7 cellular contexts compared by ENCODE assay signal in the genomic region with DNA sequence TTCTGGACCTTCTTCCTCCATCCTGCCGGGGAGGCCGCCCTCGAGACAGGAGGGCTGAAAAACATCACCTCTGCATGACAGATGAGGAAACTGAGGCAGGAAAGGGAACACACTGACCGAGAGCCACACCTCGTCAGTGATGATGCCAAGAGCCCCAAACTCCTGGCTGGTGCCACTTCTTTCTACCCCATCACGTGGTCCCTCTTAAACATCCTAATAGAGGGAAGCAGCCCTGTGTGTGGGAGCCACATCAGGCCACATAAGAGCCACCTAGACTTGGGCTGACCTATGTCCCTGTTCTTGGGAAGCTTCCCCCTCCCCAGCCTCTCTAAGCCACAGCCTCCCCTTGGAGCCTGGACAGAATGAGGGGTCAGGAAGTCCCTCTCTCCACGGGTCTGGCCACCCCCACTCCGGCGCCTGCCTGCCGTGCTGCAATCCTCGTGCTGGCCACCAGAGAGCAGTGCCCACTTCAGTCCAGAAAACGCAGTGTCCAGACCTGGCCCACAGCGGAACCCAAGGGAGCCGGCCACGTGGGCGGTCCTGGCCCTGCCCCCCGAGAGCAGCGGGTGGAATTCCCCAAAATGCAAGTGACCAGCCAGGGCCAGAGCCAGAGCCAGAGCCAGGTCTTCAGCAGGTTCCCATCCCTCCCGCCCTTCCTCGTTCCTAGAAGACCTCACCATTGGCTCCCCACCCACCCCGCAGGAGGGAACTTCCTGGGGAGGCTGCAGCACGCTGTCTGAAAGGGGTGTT. TPM values are rescaled to one million over a fixed set of nuclear protein-coding genes. Genes with fewer than 3 reads are reported as not detected.
DNase-seq lines count a peak whose midpoint lies in the region; ATAC-seq, FAIRE-seq and TF ChIP-seq lines count a peak whose summit lies in the region.

No MANE protein-coding gene starts in this region.

- DNase-seq in G401 (ENCODE audit: low spot score), result peak; percentile 72
- DNase-seq in H54 (ENCODE audit: insufficient read length, low spot score), result peak; percentile 98
- DNase-seq in NCI-H748 treated with DMSO at 0.1 percent for 48 hours (lab: John Stamatoyannopoulos, UW), result peak; percentile 18
- peak; percentile 61 for DNase-seq in activated CD8-positive, alpha-beta memory T cell treated with anti-CD3 and anti-CD28 coated beads, Interleukin-2, amount 10 ng/mL, durations not matched to agents 7 days and 5 days
- peak; percentile 49 for DNase-seq in epithelial cell of esophagus (ENCODE audit: low read depth)
- peak; percentile 67 for DNase-seq in mucosa of gallbladder (ENCODE audit: low spot score)
- DNase-seq in stimulated activated CD8-positive, alpha-beta memory T cell treated with anti-CD3 and anti-CD28 coated beads, Interleukin-7, amount 100 ng/mL, for 24 hours (ENCODE audit: low read depth), result peak; percentile 37

- no peak for TF ChIP-seq POLR2A in H54 (IDR thresholded peaks at IDR 0.05; ENCODE audit: low read depth, low read length)

- no peak overlapping the region for H3K4me3 ChIP-seq in epithelial cell of esophagus (ENCODE audit: low read length)

- no peaks in the 10 kb centered on the region for H3K36me3 Mint-ChIP-seq in activated CD8-positive, alpha-beta memory T cell treated with anti-CD3 and anti-CD28 coated beads, Interleukin-2, amount 10 ng/mL, durations not matched to agents 7 days and 5 days

- no peak for FAIRE-seq in H54 (lab: Jason Lieb, UNC)

- peaks cover 3% of the 10 kb centered on the region for H3K4me1 Mint-ChIP-seq in activated CD8-positive, alpha-beta memory T cell treated with anti-CD3 and anti-CD28 coated beads, Interleukin-2, amount 10 ng/mL, durations not matched to agents 7 days and 5 days

- H3K4me3 Mint-ChIP-seq in activated CD8-positive, alpha-beta memory T cell treated with anti-CD3 and anti-CD28 coated beads, Interleukin-2, amount 10 ng/mL, durations not matched to agents 7 days and 5 days, result no peak overlapping the region

- in situ Hi-C loops in G401 (cut with HindIII; ENCODE audit: low sequenced_read_pairs), result loop anchor here (25.0 kb wide), 1 partner anchor 219 kb away; no protein-coding TSS in a partner anchor

- CTCF ChIA-PET in activated CD8-positive, alpha-beta memory T cell treated with anti-CD3 and anti-CD28 coated beads, Interleukin-2, amount 10 ng/mL, durations not matched to agents 7 days and 5 days (lab: Charles Lee), result interaction anchor here (0.9 to 7.7 kb wide), 5 partner anchors 10 to 201 kb away, joined by 3 to 62 read pairs (median 3); no protein-coding TSS in a partner anchor

- peak; percentile 80 for TF ChIP-seq CTCF in epithelial cell of esophagus (IDR thresholded peaks at IDR 0.05; ENCODE audit: insufficient read depth, low read depth, low read length, missing control alignments)

- ATAC-seq in activated CD8-positive, alpha-beta memory T cell treated with anti-CD3 and anti-CD28 coated beads, Interleukin-2, amount 10 ng/mL, durations not matched to agents 7 days and 5 days, result peak; percentile 74

- no peaks in the 10 kb centered on the region for H3K9me3 Mint-ChIP-seq in activated CD8-positive, alpha-beta memory T cell treated with anti-CD3 and anti-CD28 coated beads, Interleukin-2, amount 10 ng/mL, durations not matched to agents 7 days and 5 days (ENCODE audit: low read depth)

- H3K27me3 Mint-ChIP-seq in activated CD8-positive, alpha-beta memory T cell treated with anti-CD3 and anti-CD28 coated beads, Interleukin-2, amount 10 ng/mL, durations not matched to agents 7 days and 5 days, result no peaks in the 10 kb centered on the region

- H3K27ac Mint-ChIP-seq in activated CD8-positive, alpha-beta memory T cell treated with anti-CD3 and anti-CD28 coated beads, Interleukin-2, amount 10 ng/mL, durations not matched to agents 7 days and 5 days, result no peak overlapping the region

RNA-seq across cellular contexts. Expression of a gene that starts 54.7 kb away (rescaled TPM):
- total RNA-seq in G401 (2014; rRNA removed; shearing (Covaris generic)), result 13.2 and 17.3 TPM in 2 replicates
- under 1 TPM; 0.38 to 0.56 TPM for total RNA-seq in activated CD8-positive, alpha-beta memory T cell treated with anti-CD3 and anti-CD28 coated beads, Interleukin-2, amount 10 ng/mL, durations not matched to agents 7 days and 5 days
- total RNA-seq in mucosa of gallbladder, result 2.8 TPM

Comparison
In these comparisons a context has a peak if more than half of its experiments do, and no peak if none do; other contexts are left out.
1. DNase-seq: peak in every context shown above with its lines; median percentile 98 in H54; 72 in G401; 67 in mucosa of gallbladder; 61 in activated CD8-positive, alpha-beta memory T cell treated with anti-CD3 and anti-CD28 coated beads, Interleukin-2, amount 10 ng/mL, durations not matched to agents 7 days and 5 days; 49 in epithelial cell of esophagus; 37 in stimulated activated CD8-positive, alpha-beta memory T cell treated with anti-CD3 and anti-CD28 coated beads, Interleukin-7, amount 100 ng/mL, for 24 hours; 18 in NCI-H748 treated with DMSO at 0.1 percent for 48 hours.